In the genomic region with DNA sequence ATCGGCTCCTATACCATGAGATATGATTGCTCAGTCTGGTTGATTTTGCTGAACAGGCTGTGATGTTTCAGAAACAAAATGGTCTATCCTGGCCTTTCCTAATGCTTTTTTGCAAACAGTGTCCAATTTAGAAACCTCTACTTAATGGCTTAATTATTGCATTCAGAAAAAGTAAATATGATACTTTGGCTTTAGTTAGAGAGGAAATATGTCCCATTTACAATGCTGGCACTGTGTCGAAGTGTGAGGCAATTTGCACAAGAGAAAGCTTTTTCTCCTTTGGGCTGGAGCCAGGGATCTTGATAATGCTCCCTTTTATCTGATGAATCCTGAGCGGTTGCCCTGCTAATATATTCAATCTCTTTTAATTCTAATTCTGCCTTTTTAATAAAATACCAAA, we compare ENCODE assay signal across 26 cellular contexts.
DNase-seq lines count a peak whose midpoint lies in the region; ATAC-seq and TF ChIP-seq lines count a peak whose summit lies in the region.
"Had no signal": no experiment of that assay in that cellular context is flagged by ENCODE, and none has a peak within 500 bp of the region (broad histone marks: within the 10 kb centered on the region; RNA-seq: fewer than 3 reads in every experiment).

No MANE protein-coding gene starts in this region.

- intact Hi-C loops in Calu3 (cut with micrococcal nuclease; ENCODE audit: unreplicated experiment), result no loop called here

- no peaks in the 10 kb centered on the region for H3K4me1 Mint-ChIP-seq in Calu3 (ENCODE audit: low read depth, unreplicated experiment)
- H3K4me1 Mint-ChIP-seq in brain, result peaks cover 43% of the 10 kb centered on the region
- H3K4me1 Mint-ChIP-seq: stimulated activated naive CD8-positive, alpha-beta T cell treated with anti-CD3 and anti-CD28 coated beads, Interleukin-15, amount 100 ng/mL, for 72 hours had no signal

- no peak for ATAC-seq in HG03442 (IDR thresholded peaks at IDR 0.05; ENCODE audit: unreplicated experiment)
- ATAC-seq: activated T-cell treated with anti-CD3 and anti-CD28 coated beads, Interleukin-2, amount 50 U/mL, for 72 hours; Panc1; stimulated activated naive CD8-positive, alpha-beta T cell treated with anti-CD3 and anti-CD28 coated beads, Interleukin-15, amount 100 ng/mL, for 72 hours had no signal

- H3K36me3 Mint-ChIP-seq in Calu3 (ENCODE audit: insufficient read depth, unreplicated experiment) (no peaks in the 10 kb centered on the region), brain (no peaks in the 10 kb centered on the region)

- DNase-seq in Calu3 (peak; percentile 7), NCI-H2081 (lab: John Stamatoyannopoulos, UW) (peak; percentile 47 to 86), occipital lobe (lab: John Stamatoyannopoulos, UW) (peak; percentile 2), GM03348 (ENCODE audit: low spot score) (no peak), DMS53 (lab: John Stamatoyannopoulos, UW) (no peak)
- DNase-seq: activated CD4-positive, alpha-beta T cell treated with anti-CD3 and anti-CD28 coated beads, Interleukin-2, amount 50 U/mL, for 48 hours; activated CD4-positive, CD25-positive, alpha-beta regulatory T cell treated with anti-CD3 and anti-CD28 coated beads, Interleukin-2, amount 50 U/mL, for 72 hours; activated T-cell treated with anti-CD3 and anti-CD28 coated beads, Interleukin-2, amount 50 U/mL, for 72 hours; DMS79 treated with DMSO at 0.1 percent for 48 hours; GDM1; HCEC 1CT; islet precursor cell; left ventricle myocardium inferior; mesendoderm; NCI-H2029; NCI-H524 treated with DMSO at 0.1 percent for 48 hours; Right ventricle myocardium superior; sigmoid colon; stimulated activated CD4-positive, alpha-beta T cell treated with anti-CD3 and anti-CD28 coated beads, Interleukin-12 subunit alpha, Interleukin-12 subunit beta, amount 100 ng/mL, for 4 hours; stimulated activated CD4-positive, alpha-beta T cell treated with anti-CD3 and anti-CD28 coated beads, Interleukin-2, amount 100 ng/mL, for 48 hours; stimulated activated naive CD8-positive, alpha-beta T cell treated with anti-CD3 and anti-CD28 coated beads, Interleukin-15, amount 100 ng/mL, for 72 hours; thyroid gland had no signal

- BruUV-seq in Calu3 (replicated peaks; lab: Mats Ljungman, UMichigan), result no TSS peak

- H3K27ac Mint-ChIP-seq in Calu3 (ENCODE audit: unreplicated experiment), result no peak overlapping the region
- peak overlapping the region in 3 of 5 experiments; percentile 43 to 94 (median 83) for H3K27ac Mint-ChIP-seq in brain
- H3K27ac Mint-ChIP-seq: activated T-cell treated with anti-CD3 and anti-CD28 coated beads, Interleukin-2, amount 50 U/mL, for 72 hours; neural progenitor cell; stimulated activated naive CD8-positive, alpha-beta T cell treated with anti-CD3 and anti-CD28 coated beads, Interleukin-15, amount 100 ng/mL, for 72 hours had no signal

- H3K4me3 Mint-ChIP-seq in Calu3 (ENCODE audit: low read depth, unreplicated experiment) (no peak overlapping the region), brain (peak overlapping the region in 2 of 5 experiments; percentile 11 to 46)
- H3K4me3 Mint-ChIP-seq: activated T-cell treated with anti-CD3 and anti-CD28 coated beads, Interleukin-2, amount 50 U/mL, for 72 hours; neural progenitor cell; stimulated activated naive CD8-positive, alpha-beta T cell treated with anti-CD3 and anti-CD28 coated beads, Interleukin-15, amount 100 ng/mL, for 72 hours had no signal

- no peaks in the 10 kb centered on the region for H3K9me3 Mint-ChIP-seq in Calu3 (ENCODE audit: low read depth, unreplicated experiment)
- H3K9me3 Mint-ChIP-seq in brain, result no peaks in the 10 kb centered on the region
- H3K9me3 Mint-ChIP-seq: activated T-cell treated with anti-CD3 and anti-CD28 coated beads, Interleukin-2, amount 50 U/mL, for 72 hours; stimulated activated naive CD8-positive, alpha-beta T cell treated with anti-CD3 and anti-CD28 coated beads, Interleukin-15, amount 100 ng/mL, for 72 hours had no signal

- TF ChIP-seq CTCF in Calu3 (IDR thresholded peaks at IDR 0.05; ENCODE audit: unreplicated experiment) (no peak), brain (conservative IDR thresholded peaks at IDR 0.05) (no peak)

- CTCF ChIA-PET in Calu3 (lab: Charles Lee), result no interaction called here

- H3K27me3 Mint-ChIP-seq in Calu3 (ENCODE audit: unreplicated experiment) (no peaks in the 10 kb centered on the region), brain (peaks cover 4% of the 10 kb centered on the region)
- H3K27me3 Mint-ChIP-seq: stimulated activated naive CD8-positive, alpha-beta T cell treated with anti-CD3 and anti-CD28 coated beads, Interleukin-15, amount 100 ng/mL, for 72 hours had no signal

Comparison
In these comparisons a context has a peak if more than half of its experiments do, and no peak if none do; other contexts are left out.
1. DNase-seq: peak in Calu3 (single experiment), NCI-H2081 (2 of 2) and occipital lobe (single experiment); none in GM03348 (single experiment) and DMS53 (single experiment).